Comparison of ENCODE assay signal across 27 cellular contexts in the genomic region with DNA sequence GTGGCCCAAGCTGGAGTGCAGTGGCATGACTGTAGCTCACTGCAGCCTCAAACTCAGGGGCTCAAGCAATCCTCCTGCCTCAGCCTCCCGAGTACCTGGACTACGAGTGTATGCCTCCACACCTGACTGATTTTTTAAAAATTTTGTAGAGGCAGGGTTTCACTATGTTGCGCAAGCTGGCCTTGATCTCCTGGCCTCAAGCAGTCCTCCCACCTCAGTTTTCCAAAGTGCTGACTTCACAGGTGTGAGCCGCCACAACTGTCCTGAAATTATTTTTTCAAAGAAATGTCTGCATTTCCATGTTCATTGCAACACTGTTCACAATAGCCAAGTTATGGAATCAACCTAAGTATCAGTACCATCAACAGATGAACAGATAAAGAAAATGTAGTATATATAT.
"Had no signal": no experiment of that assay in that cellular context is flagged by ENCODE, and none has a peak within 500 bp of the region (broad histone marks: within the 10 kb centered on the region; RNA-seq: fewer than 3 reads in every experiment).

No MANE protein-coding gene starts in this region.

- ATAC-seq: stimulated activated effector memory CD8-positive, alpha-beta T cell treated with anti-CD3 and anti-CD28 coated beads, Interleukin-12 subunit alpha, Interleukin-12 subunit beta, amount 100 ng/mL, for 72 hours; stimulated activated memory B cell treated with anti-CD40 and anti-IgM and Interleukin-4, amounts not matched to agents 10 μg/mL and 1 μg/mL and 100 μg/mL, for 72 hours; stimulated activated naive B cell treated with anti-CD40 and anti-IgM and Interleukin-4, amounts not matched to agents 10 μg/mL and 1 μg/mL and 100 μg/mL, for 72 hours; stimulated activated naive CD8-positive, alpha-beta T cell treated with anti-CD3 and anti-CD28 coated beads, Interleukin-15, amount 100 ng/mL, for 72 hours; stimulated activated naive CD8-positive, alpha-beta T cell treated with anti-CD3 and anti-CD28 coated beads, Interleukin-15, Interleukin-2, amounts not matched to agents 100 U/mL and 50 U/mL, for 24 hours; upper lobe of right lung had no signal

- H3K27me3 ChIP-seq: stomach, suprapubic skin, testis, thyroid gland, tibial artery, tibial nerve, transverse colon, upper lobe of left lung, upper lobe of right lung, uterus, vagina had no signal

- DNase-seq: stimulated activated CD4-positive, alpha-beta T cell treated with anti-CD3 and anti-CD28 coated beads, Interleukin-2, amount 100 ng/mL, for 48 hours; stimulated activated CD4-positive, alpha-beta T cell treated with anti-CD3 and anti-CD28 coated beads, Interleukin-4, amount 100 ng/mL, for 1 hour; stimulated activated CD4-positive, alpha-beta T cell treated with anti-CD3 and anti-CD28 coated beads, Interleukin-4, amount 100 ng/mL, for 24 hours; stimulated activated CD4-positive, alpha-beta T cell treated with anti-CD3 and anti-CD28 coated beads, Interleukin-4, amount 100 ng/mL, for 4 hours; stimulated activated CD8-positive, alpha-beta memory T cell treated with anti-CD3 and anti-CD28 coated beads, Interleukin-4, amount 100 ng/mL, for 48 hours; stimulated activated naive B cell treated with anti-CD40 and anti-IgM and Interleukin-4, amounts not matched to agents 10 μg/mL and 1 μg/mL and 100 μg/mL, for 72 hours; stimulated activated naive CD4-positive, alpha-beta T cell; stimulated activated naive CD4-positive, alpha-beta T cell treated with Interleukin-2 at 50 U/mL for 16 hours; stimulated activated naive CD8-positive, alpha-beta T cell treated with anti-CD3 and anti-CD28 coated beads, Interleukin-15, amount 100 ng/mL, for 72 hours; stimulated activated naive CD8-positive, alpha-beta T cell treated with anti-CD3 and anti-CD28 coated beads, Interleukin-15, Interleukin-2, amounts not matched to agents 100 U/mL and 50 U/mL, for 24 hours; stomach; substantia nigra; testis; thyroid gland; tibial artery; transverse colon; trophoblast cell; upper lobe of left lung; upper lobe of right lung; uterus had no signal

- H3K27ac ChIP-seq: stomach, suprapubic skin, testis, thoracic aorta, thyroid gland, tibial artery, tibial nerve, transverse colon, upper lobe of left lung, upper lobe of right lung, uterus, vagina had no signal

- H3K36me3 ChIP-seq: stomach, suprapubic skin, thoracic aorta, thyroid gland, tibial artery, tibial nerve, transverse colon, upper lobe of left lung, upper lobe of right lung, uterus, vagina had no signal

- H3K4me3 ChIP-seq: stomach, suprapubic skin, testis, thoracic aorta, thyroid gland, tibial artery, tibial nerve, transverse colon, upper lobe of left lung, upper lobe of right lung, uterus, vagina had no signal

- FAIRE-seq: urothelium cell line had no signal

- H3K9me3 ChIP-seq: suprapubic skin, testis, thyroid gland, transverse colon, upper lobe of left lung, upper lobe of right lung, uterus, vagina had no signal

- H3K4me1 ChIP-seq: stomach, suprapubic skin, testis, thyroid gland, tibial artery, tibial nerve, transverse colon, upper lobe of left lung, upper lobe of right lung, uterus, vagina had no signal
